Comparison of ENCODE assay signal across 21 cellular contexts in genomic region chr7:4873071-4873944, GRCh38. TPM values are rescaled to one million over a fixed set of nuclear protein-coding genes. Genes with fewer than 3 reads are reported as not detected.
"Had no signal": no experiment of that assay in that cellular context is flagged by ENCODE, and none has a peak within 500 bp of the region (broad histone marks: within the 10 kb centered on the region; RNA-seq: fewer than 3 reads in every experiment).

No MANE protein-coding gene starts in this region.

- ATAC-seq: activated CD8-positive, alpha-beta T cell treated with anti-CD3 and anti-CD28 coated beads for 36 hours; activated T-helper 17 cell treated with anti-CD3 and anti-CD28 coated beads, Interleukin-2, amount 50 U/mL, for 72 hours; body of pancreas; foreskin keratinocyte; mucosa of descending colon had no signal

- H3K27ac ChIP-seq: body of pancreas, foreskin keratinocyte, neutrophil, tibial nerve had no signal

- H3K36me3 ChIP-seq: neutrophil had no signal

- H3K9me3 ChIP-seq: body of pancreas, mucosa of descending colon, neutrophil had no signal

- FAIRE-seq: colon had no signal

- H3K4me3 ChIP-seq: body of pancreas, mucosa of descending colon, tibial nerve had no signal

- H3K27me3 ChIP-seq: body of pancreas, foreskin keratinocyte, tibial nerve had no signal

- DNase-seq: activated CD4-positive, alpha-beta T cell treated with anti-CD3 and anti-CD28 coated beads, Interleukin-2, amount 10 ng/mL, durations not matched to agents 24 days and 14 days; activated CD8-positive, alpha-beta T cell treated with anti-CD3 and anti-CD28 coated beads for 36 hours; activated naive CD4-positive, alpha-beta T cell; activated naive CD8-positive, alpha-beta T cell treated with anti-CD3 and anti-CD28 coated beads for 36 hours; activated T-cell treated with anti-CD3 and anti-CD28 coated beads, Interleukin-2, amount 50 U/mL, for 1 hour; amygdala; body of pancreas; central memory CD4-positive, alpha-beta T cell; foreskin keratinocyte; hippocampal formation; mucosa of descending colon; naive B cell; stimulated activated CD4-positive, alpha-beta T cell treated with anti-CD3 and anti-CD28 coated beads, Interleukin-12 subunit alpha, Interleukin-12 subunit beta, amount 100 ng/mL, for 4 hours; T1000 had no signal

- H3K4me1 ChIP-seq: body of pancreas, foreskin keratinocyte had no signal

RNA-seq across cellular contexts. Expression of gene RADIL, which starts 10.2 kb away (rescaled TPM):
- total RNA-seq: renal cortical epithelial cell had no signal

RNA-seq across cellular contexts. Expression of gene PAPOLB, which starts 11.5 kb away (rescaled TPM):
- total RNA-seq: activated CD4-positive, alpha-beta T cell treated with anti-CD3 and anti-CD28 coated beads, Interleukin-2, amount 10 ng/mL, durations not matched to agents 24 days and 14 days; activated CD8-positive, alpha-beta T cell treated with anti-CD3 and anti-CD28 coated beads for 36 hours; activated T-helper 17 cell treated with anti-CD3 and anti-CD28 coated beads, Interleukin-2, amount 50 U/mL, for 72 hours; epithelial cell of proximal tubule; foreskin keratinocyte; renal cortical epithelial cell; T-helper 1 cell treated with Interleukin-12 subunit alpha and Interleukin-12 subunit beta and Interleukin-4 antibody, amounts not matched to agents 30 ng/mL and 1 ng/mL, for 36 hours had no signal
- polyA plus RNA-seq: foreskin keratinocyte had no signal
